ENCODE assay signal across 18 cellular contexts in genomic region chr1:12112711-12113161, GRCh38. TPM values are rescaled to one million over a fixed set of nuclear protein-coding genes. Genes with fewer than 3 reads are reported as not detected.
DNase-seq lines count a peak whose midpoint lies in the region; ATAC-seq and TF ChIP-seq lines count a peak whose summit lies in the region.
"Had no signal": no experiment of that assay in that cellular context is flagged by ENCODE, and none has a peak within 500 bp of the region (broad histone marks: within the 10 kb centered on the region; RNA-seq: fewer than 3 reads in every experiment).

No MANE protein-coding gene starts in this region.

- no peak for ATAC-seq in activated T-helper 17 cell treated with anti-CD3 and anti-CD28 coated beads, Interleukin-2, amount 50 U/mL, for 72 hours (replicated peaks)
- peak; percentile 23 to 80 (median 73) for ATAC-seq in heart left ventricle
- ATAC-seq: natural killer cell, T-helper 17 cell had no signal

- H3K4me3 Mint-ChIP-seq in activated T-helper 17 cell treated with anti-CD3 and anti-CD28 coated beads, Interleukin-2, amount 50 U/mL, for 72 hours = no peak overlapping the region
- H3K4me3 Mint-ChIP-seq: natural killer cell, T-helper 17 cell had no signal

- peak overlapping the region; percentile 31 for H3K27ac Mint-ChIP-seq in activated T-helper 17 cell treated with anti-CD3 and anti-CD28 coated beads, Interleukin-2, amount 50 U/mL, for 72 hours
- H3K27ac Mint-ChIP-seq: natural killer cell had no signal

- peak; percentile 10 for DNase-seq in EL
- peak in 1 of 5 donors; percentile 41 for DNase-seq in heart left ventricle
- peak; percentile 19 for DNase-seq in retinal pigment epithelial cell (ENCODE audit: low read depth)
- DNase-seq in HuH-7 (ENCODE audit: low spot score) = no peak
- no peak for DNase-seq in germinal center (ENCODE audit: low spot score)
- no peak for DNase-seq in stimulated activated CD4-positive, alpha-beta T cell treated with anti-CD3 and anti-CD28 coated beads, Interleukin-4, amount 100 ng/mL, for 4 hours
- DNase-seq: activated naive CD8-positive, alpha-beta T cell treated with anti-CD3 and anti-CD28 coated beads, Interleukin-2, amount 10 ng/mL, durations not matched to agents 7 days and 5 days; activated T-cell treated with anti-CD3 and anti-CD28 coated beads for 4 hours; colonic mucosa; MV-4-11; natural killer cell; NCI-H774; RPMI8226; stimulated activated CD4-positive, alpha-beta T cell treated with anti-CD3 and anti-CD28 coated beads, Interleukin-2, amount 100 ng/mL, for 48 hours; T-helper 17 cell; upper lobe of left lung had no signal

- H3K4me1 ChIP-seq in heart left ventricle = peaks cover 0 to 13% (median 2%) of the 10 kb centered on the region in 12 donors
- H3K4me1 ChIP-seq: colonic mucosa, upper lobe of left lung had no signal

- H3K27me3 Mint-ChIP-seq in activated T-helper 17 cell treated with anti-CD3 and anti-CD28 coated beads, Interleukin-2, amount 50 U/mL, for 72 hours = no peaks in the 10 kb centered on the region
- H3K27me3 Mint-ChIP-seq: activated naive CD8-positive, alpha-beta T cell treated with anti-CD3 and anti-CD28 coated beads, Interleukin-2, amount 10 ng/mL, durations not matched to agents 7 days and 5 days; T-helper 17 cell had no signal

- no peaks in the 10 kb centered on the region for H3K9me3 ChIP-seq in heart left ventricle
- H3K9me3 ChIP-seq: colonic mucosa, upper lobe of left lung had no signal

- no peak for TF ChIP-seq POLR2A in heart left ventricle (IDR thresholded peaks at IDR 0.05)

- H3K27me3 ChIP-seq in heart left ventricle = no peaks in the 10 kb centered on the region
- H3K27me3 ChIP-seq: colonic mucosa, upper lobe of left lung had no signal

- H3K4me1 Mint-ChIP-seq in activated T-helper 17 cell treated with anti-CD3 and anti-CD28 coated beads, Interleukin-2, amount 50 U/mL, for 72 hours = peaks cover 6% of the 10 kb centered on the region

- H3K36me3 Mint-ChIP-seq in activated T-helper 17 cell treated with anti-CD3 and anti-CD28 coated beads, Interleukin-2, amount 50 U/mL, for 72 hours (ENCODE audit: low read depth) = peaks cover 50% of the 10 kb centered on the region
- H3K36me3 Mint-ChIP-seq: activated naive CD8-positive, alpha-beta T cell treated with anti-CD3 and anti-CD28 coated beads, Interleukin-2, amount 10 ng/mL, durations not matched to agents 7 days and 5 days; natural killer cell had no signal

- TF ChIP-seq CTCF in heart left ventricle (IDR thresholded peaks at IDR 0.05) (no peak), retinal pigment epithelial cell (conservative IDR thresholded peaks at IDR 0.05; ENCODE audit: low read depth, low read length) (no peak)

- H3K27ac ChIP-seq in heart left ventricle = peak overlapping the region in 5 of 12 donors; percentile 32 to 83 (median 54)
- H3K27ac ChIP-seq: colonic mucosa, upper lobe of left lung had no signal

- 70 to 85% (median 77%) methylated on average over 4 to 5 of the region's 5 CpGs for WGBS in heart left ventricle, 4 donors

- H3K4me3 ChIP-seq in heart left ventricle = no peak overlapping the region
- no peak overlapping the region for H3K4me3 ChIP-seq in retinal pigment epithelial cell (ENCODE audit: low read length)
- H3K4me3 ChIP-seq: colonic mucosa, upper lobe of left lung had no signal

- H3K36me3 ChIP-seq in heart left ventricle = no peaks in the 10 kb centered on the region
- H3K36me3 ChIP-seq: colonic mucosa, upper lobe of left lung had no signal

- no peaks in the 10 kb centered on the region for H3K9me3 Mint-ChIP-seq in activated T-helper 17 cell treated with anti-CD3 and anti-CD28 coated beads, Interleukin-2, amount 50 U/mL, for 72 hours
- H3K9me3 Mint-ChIP-seq: activated naive CD8-positive, alpha-beta T cell treated with anti-CD3 and anti-CD28 coated beads, Interleukin-2, amount 10 ng/mL, durations not matched to agents 7 days and 5 days; natural killer cell had no signal

- intact Hi-C loops in heart left ventricle (cut with DNase I) = loop anchor here in 1 of 10 donors (10.0 kb wide), 1 partner anchor 562 kb away; no protein-coding TSS in a partner anchor

RNA-seq across cellular contexts. Expression of gene TNFRSF8, which starts 49.6 kb away (rescaled TPM):
- total RNA-seq in activated T-helper 17 cell treated with anti-CD3 and anti-CD28 coated beads, Interleukin-2, amount 50 U/mL, for 72 hours = 100 to 1,000 TPM in 1 of 2 donors, 10 to 100 TPM in 1; 35.3 to 216 TPM
- 1 to 10 TPM in 2 of 9 donors, under 1 TPM in 7; 0.51 to 4.5 (median 0.75) TPM for total RNA-seq in heart left ventricle
- 1 to 10 TPM in 1 of 2 donors, under 1 TPM in 1; 1.00 to 1.1 TPM for polyA plus RNA-seq in heart left ventricle
- polyA plus RNA-seq: BJ had no signal

RNA-seq across cellular contexts. Expression of gene TNFRSF1B, which starts 54.1 kb away (rescaled TPM):
- total RNA-seq in activated T-helper 17 cell treated with anti-CD3 and anti-CD28 coated beads, Interleukin-2, amount 50 U/mL, for 72 hours = 100 to 1,000 TPM; 291 to 379 TPM
- total RNA-seq in heart left ventricle = 10 to 100 TPM; 11.2 to 71.0 (median 16.6) TPM
- polyA plus RNA-seq in heart left ventricle = 10 to 100 TPM in 1 of 2 donors, 1 to 10 TPM in 1; 8.6 to 14.9 TPM

Comparison
In these comparisons a context has a peak if more than half of its experiments do, and no peak if none do; other contexts are left out.
1. DNase-seq: peak in EL (single experiment) and retinal pigment epithelial cell (single experiment); none in HuH-7 (single experiment), germinal center (single experiment) and stimulated activated CD4-positive, alpha-beta T cell treated with anti-CD3 and anti-CD28 coated beads, Interleukin-4, amount 100 ng/mL, for 4 hours (0 of 2).
2. RNA of gene TNFRSF8, which starts 49.6 kb away (total RNA-seq): 35.3 to 216 TPM in activated T-helper 17 cell treated with anti-CD3 and anti-CD28 coated beads, Interleukin-2, amount 50 U/mL, for 72 hours; 0.51 to 4.5 TPM in heart left ventricle; every median in the first group is over 4 times any median in the second.
3. RNA of gene TNFRSF1B, which starts 54.1 kb away (total RNA-seq): 291 to 379 TPM in activated T-helper 17 cell treated with anti-CD3 and anti-CD28 coated beads, Interleukin-2, amount 50 U/mL, for 72 hours; 11.2 to 71.0 TPM in heart left ventricle; every median in the first group is over 4 times any median in the second.